Comparison of ENCODE assay signal across 1 cellular context in the genomic region with DNA sequence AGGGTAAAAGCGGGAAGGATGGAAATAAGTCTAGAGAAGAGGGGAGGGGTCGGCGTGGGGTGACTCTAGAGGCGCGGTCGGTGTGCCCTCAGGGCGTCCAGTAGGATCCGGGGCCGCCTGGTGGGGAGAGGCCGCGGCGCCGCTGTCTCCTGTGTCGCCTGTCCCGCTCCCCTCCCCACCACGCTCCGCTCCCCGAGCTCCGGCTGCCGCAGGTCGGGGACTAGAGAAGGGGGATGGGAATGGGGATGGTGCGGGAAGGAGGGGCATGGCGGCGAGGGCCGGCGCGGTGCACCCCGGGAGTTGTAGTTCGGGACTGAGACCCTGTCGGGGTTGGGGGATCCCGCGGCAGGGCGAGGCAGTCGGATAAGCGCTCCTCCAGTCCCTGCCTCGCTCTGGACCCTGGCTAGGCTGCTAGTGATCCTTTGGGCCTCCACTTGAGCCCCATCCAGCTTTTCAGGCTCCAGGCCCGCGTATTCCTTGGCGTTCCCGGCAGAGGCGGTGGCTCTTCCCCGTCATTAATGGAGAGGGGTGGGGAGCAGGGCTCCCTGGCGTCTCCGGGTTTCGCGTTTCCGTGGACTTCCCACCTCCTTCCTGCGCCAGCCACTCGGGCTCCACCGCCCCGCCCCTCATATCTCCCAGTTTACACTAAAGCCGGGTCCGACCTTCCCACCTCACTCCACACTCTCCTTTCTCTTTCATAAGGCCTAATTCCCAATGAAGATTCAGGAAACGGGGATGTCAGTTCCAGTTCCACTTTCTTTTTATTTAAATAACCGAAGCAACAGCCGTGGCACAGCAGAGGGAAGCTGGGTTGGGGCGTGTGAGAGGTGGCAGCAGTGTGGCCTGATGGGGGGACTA.
TF ChIP-seq lines count a peak whose summit lies in the region.

Gene ENTREP3 (minus strand): TSS at position 241 of the 858 bp plus-strand sequence. CDS start 606 bp downstream, outside the sequence.

TF ChIP-seq in HepG2, 621 proteins besides CTCF, POLR2A, EP300 and RAD21 (continued from another document and continues in another):
- TF ChIP-seq, protein P1, sequence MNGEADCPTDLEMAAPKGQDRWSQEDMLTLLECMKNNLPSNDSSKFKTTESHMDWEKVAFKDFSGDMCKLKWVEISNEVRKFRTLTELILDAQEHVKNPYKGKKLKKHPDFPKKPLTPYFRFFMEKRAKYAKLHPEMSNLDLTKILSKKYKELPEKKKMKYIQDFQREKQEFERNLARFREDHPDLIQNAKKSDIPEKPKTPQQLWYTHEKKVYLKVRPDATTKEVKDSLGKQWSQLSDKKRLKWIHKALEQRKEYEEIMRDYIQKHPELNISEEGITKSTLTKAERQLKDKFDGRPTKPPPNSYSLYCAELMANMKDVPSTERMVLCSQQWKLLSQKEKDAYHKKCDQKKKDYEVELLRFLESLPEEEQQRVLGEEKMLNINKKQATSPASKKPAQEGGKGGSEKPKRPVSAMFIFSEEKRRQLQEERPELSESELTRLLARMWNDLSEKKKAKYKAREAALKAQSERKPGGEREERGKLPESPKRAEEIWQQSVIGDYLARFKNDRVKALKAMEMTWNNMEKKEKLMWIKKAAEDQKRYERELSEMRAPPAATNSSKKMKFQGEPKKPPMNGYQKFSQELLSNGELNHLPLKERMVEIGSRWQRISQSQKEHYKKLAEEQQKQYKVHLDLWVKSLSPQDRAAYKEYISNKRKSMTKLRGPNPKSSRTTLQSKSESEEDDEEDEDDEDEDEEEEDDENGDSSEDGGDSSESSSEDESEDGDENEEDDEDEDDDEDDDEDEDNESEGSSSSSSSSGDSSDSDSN (CRISPR knock-in tag; IDR thresholded peaks at IDR 0.05), result peak; percentile 85; the same call in 1 of the 2 replicates
- no peak for TF ChIP-seq SAFB2 (CRISPR knock-in tag; IDR thresholded peaks at IDR 0.05; ENCODE audit: borderline replicate concordance, low read depth)
- peak; percentile 69; the same call in 1 of the 2 replicates for TF ChIP-seq ZSCAN25 (CRISPR knock-in tag; IDR thresholded peaks at IDR 0.05)
- TF ChIP-seq, protein P2, sequence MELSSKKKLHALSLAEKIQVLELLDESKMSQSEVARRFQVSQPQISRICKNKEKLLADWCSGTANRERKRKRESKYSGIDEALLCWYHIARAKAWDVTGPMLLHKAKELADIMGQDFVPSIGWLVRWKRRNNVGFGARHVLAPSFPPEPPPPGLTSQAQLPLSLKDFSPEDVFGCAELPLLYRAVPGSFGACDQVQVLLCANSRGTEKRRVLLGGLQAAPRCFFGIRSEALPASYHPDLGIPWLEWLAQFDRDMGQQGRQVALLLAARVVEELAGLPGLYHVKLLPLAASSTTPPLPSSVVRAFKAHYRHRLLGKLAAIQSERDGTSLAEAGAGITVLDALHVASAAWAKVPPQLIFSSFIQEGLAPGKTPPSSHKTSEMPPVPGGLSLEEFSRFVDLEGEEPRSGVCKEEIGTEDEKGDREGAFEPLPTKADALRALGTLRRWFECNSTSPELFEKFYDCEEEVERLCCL (CRISPR knock-in tag; IDR thresholded peaks at IDR 0.05; ENCODE audit: borderline replicate concordance), result no peak
- TF ChIP-seq ZNF280D (CRISPR knock-in tag; IDR thresholded peaks at IDR 0.05), result no peak
- 0 out of 2 replicates have a peak, but pooled peaks have one; percentile 47 for TF ChIP-seq KLF12 (CRISPR knock-in tag; IDR thresholded peaks at IDR 0.05; ENCODE audit: borderline replicate concordance)
- no peak for TF ChIP-seq HHEX (CRISPR knock-in tag; IDR thresholded peaks at IDR 0.05)
- no peak for TF ChIP-seq ZNF563 (CRISPR knock-in tag; IDR thresholded peaks at IDR 0.05)
- no peak for TF ChIP-seq NR2F1 (CRISPR knock-in tag; IDR thresholded peaks at IDR 0.05)
- TF ChIP-seq ZNF615 (CRISPR knock-in tag; IDR thresholded peaks at IDR 0.05; ENCODE audit: borderline replicate concordance), result no peak
- no peak for TF ChIP-seq HDAC6 (IDR thresholded peaks at IDR 0.05; ENCODE audit: low read depth, low read length)
- no peak for TF ChIP-seq TBX2 (CRISPR knock-in tag; IDR thresholded peaks at IDR 0.05; ENCODE audit: borderline replicate concordance)
- TF ChIP-seq MEIS1 (CRISPR knock-in tag; IDR thresholded peaks at IDR 0.05; ENCODE audit: borderline replicate concordance), result no peak
- TF ChIP-seq NFE2L1 (CRISPR knock-in tag; IDR thresholded peaks at IDR 0.05; ENCODE audit: borderline replicate concordance), result no peak
- no peak for TF ChIP-seq ZNF382 (CRISPR knock-in tag; IDR thresholded peaks at IDR 0.05; ENCODE audit: borderline replicate concordance)
- 0 out of 2 replicates have a peak, but pooled peaks have one; percentile 18 for TF ChIP-seq BORCS8-MEF2B (CRISPR knock-in tag; IDR thresholded peaks at IDR 0.05)
- TF ChIP-seq HOXA3 (CRISPR knock-in tag; IDR thresholded peaks at IDR 0.05), result peak; percentile 86
- TF ChIP-seq ZNF567 (CRISPR knock-in tag; IDR thresholded peaks at IDR 0.05; ENCODE audit: borderline replicate concordance), result no peak
- peak; percentile 72 for TF ChIP-seq TEAD3 (CRISPR knock-in tag; optimal IDR thresholded peaks at IDR 0.05; ENCODE audit: borderline replicate concordance)
- TF ChIP-seq PLSCR1 (CRISPR knock-in tag; IDR thresholded peaks at IDR 0.05; ENCODE audit: borderline replicate concordance), result no peak
- TF ChIP-seq REPIN1 (CRISPR knock-in tag; IDR thresholded peaks at IDR 0.05; ENCODE audit: borderline replicate concordance, low read depth), result no peak; the same call in 1 of the 2 replicates
- TF ChIP-seq SP140L (CRISPR knock-in tag; IDR thresholded peaks at IDR 0.05; ENCODE audit: borderline replicate concordance), result no peak
- no peak for TF ChIP-seq BCL3 (CRISPR knock-in tag; IDR thresholded peaks at IDR 0.05)
- no peak for TF ChIP-seq HBP1 (CRISPR knock-in tag; IDR thresholded peaks at IDR 0.05; ENCODE audit: low read depth)
- peak; percentile 23; the same call in 1 of the 2 replicates for TF ChIP-seq NFYB (CRISPR knock-in tag; IDR thresholded peaks at IDR 0.05)
- TF ChIP-seq HMG20B (CRISPR knock-in tag; conservative IDR thresholded peaks at IDR 0.05), result no peak; the same call in 1 of the 2 replicates
- TF ChIP-seq KLF15 (CRISPR knock-in tag; IDR thresholded peaks at IDR 0.05; ENCODE audit: borderline replicate concordance), result no peak
- TF ChIP-seq, protein P3, sequence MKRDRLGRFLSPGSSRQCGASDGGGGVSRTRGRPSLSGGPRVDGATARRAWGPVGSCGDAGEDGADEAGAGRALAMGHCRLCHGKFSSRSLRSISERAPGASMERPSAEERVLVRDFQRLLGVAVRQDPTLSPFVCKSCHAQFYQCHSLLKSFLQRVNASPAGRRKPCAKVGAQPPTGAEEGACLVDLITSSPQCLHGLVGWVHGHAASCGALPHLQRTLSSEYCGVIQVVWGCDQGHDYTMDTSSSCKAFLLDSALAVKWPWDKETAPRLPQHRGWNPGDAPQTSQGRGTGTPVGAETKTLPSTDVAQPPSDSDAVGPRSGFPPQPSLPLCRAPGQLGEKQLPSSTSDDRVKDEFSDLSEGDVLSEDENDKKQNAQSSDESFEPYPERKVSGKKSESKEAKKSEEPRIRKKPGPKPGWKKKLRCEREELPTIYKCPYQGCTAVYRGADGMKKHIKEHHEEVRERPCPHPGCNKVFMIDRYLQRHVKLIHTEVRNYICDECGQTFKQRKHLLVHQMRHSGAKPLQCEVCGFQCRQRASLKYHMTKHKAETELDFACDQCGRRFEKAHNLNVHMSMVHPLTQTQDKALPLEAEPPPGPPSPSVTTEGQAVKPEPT (CRISPR knock-in tag; IDR thresholded peaks at IDR 0.05; ENCODE audit: low read depth), result peak; percentile 64; the same call in 1 of the 2 replicates
- TF ChIP-seq ELF4 (CRISPR knock-in tag; IDR thresholded peaks at IDR 0.05; ENCODE audit: borderline replicate concordance), result no peak
- 0 out of 2 replicates have a peak, but pooled peaks have one; percentile 50 for TF ChIP-seq CHD2 (IDR thresholded peaks at IDR 0.05; ENCODE audit: low read depth, low read length)
- no peak for TF ChIP-seq ZNF292 (CRISPR knock-in tag; IDR thresholded peaks at IDR 0.05; ENCODE audit: borderline replicate concordance, low read depth)
- no peak for TF ChIP-seq AFF4 (CRISPR knock-in tag; IDR thresholded peaks at IDR 0.05)
- no peak for TF ChIP-seq ZNF510 (CRISPR knock-in tag; IDR thresholded peaks at IDR 0.05; ENCODE audit: low read depth)
- TF ChIP-seq NCOR1 (IDR thresholded peaks at IDR 0.05; ENCODE audit: borderline replicate concordance, low read length), result no peak
- TF ChIP-seq, protein P4, sequence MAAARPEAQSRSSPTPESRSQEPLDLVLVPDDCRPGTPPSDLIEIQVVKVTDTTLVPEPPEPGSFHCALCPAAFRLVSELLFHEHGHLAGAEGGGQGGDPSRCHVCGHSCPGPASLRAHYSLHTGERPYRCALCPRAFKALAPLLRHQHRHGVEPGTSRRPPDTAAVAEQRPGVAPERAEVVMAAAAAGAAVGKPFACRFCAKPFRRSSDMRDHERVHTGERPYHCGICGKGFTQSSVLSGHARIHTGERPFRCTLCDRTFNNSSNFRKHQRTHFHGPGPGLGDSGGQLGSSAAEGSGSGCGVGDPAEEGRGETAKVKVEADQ (CRISPR knock-in tag; IDR thresholded peaks at IDR 0.05; ENCODE audit: borderline replicate concordance), result peak; percentile 58; the same call in 1 of the 2 replicates
